In the genomic region with DNA sequence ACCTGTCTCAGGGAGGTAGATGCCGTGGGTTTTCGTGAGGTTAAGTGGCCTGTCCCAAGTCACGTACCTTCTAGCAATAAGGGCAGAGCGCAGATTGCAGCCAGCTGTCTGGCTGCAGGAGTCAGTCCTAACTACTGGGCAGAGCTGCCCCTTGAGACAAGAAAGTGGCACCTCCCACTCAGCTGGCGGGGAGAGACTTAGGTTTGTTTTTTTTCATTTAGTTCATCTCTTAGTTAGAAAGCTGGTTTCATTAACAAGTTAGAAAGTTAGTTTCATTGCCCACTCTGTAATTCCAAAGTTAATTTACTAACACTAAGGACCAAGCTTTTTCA, we compare ENCODE assay signal across 17 cellular contexts.
DNase-seq lines count a peak whose midpoint lies in the region; ATAC-seq, FAIRE-seq and TF ChIP-seq lines count a peak whose summit lies in the region.
"Had no signal": no experiment of that assay in that cellular context is flagged by ENCODE, and none has a peak within 500 bp of the region (broad histone marks: within the 10 kb centered on the region; RNA-seq: fewer than 3 reads in every experiment).

No MANE protein-coding gene starts in this region.

- no peaks in the 10 kb centered on the region for H3K36me3 ChIP-seq in brain microvascular endothelial cell (replicated peaks)
- H3K36me3 ChIP-seq: HAP-1 had no signal

- no peaks in the 10 kb centered on the region for H3K9me3 Mint-ChIP-seq in activated CD4-positive, alpha-beta T cell treated with anti-CD3 and anti-CD28 coated beads for 36 hours (ENCODE audit: low read depth)
- H3K9me3 Mint-ChIP-seq: activated naive CD4-positive, alpha-beta T cell treated with anti-CD3 and anti-CD28 coated beads, Interleukin-2, amount 10 ng/mL, durations not matched to agents 7 days and 5 days had no signal

- peaks cover 22% of the 10 kb centered on the region for H3K27me3 Mint-ChIP-seq in activated CD4-positive, alpha-beta T cell treated with anti-CD3 and anti-CD28 coated beads for 36 hours

- ATAC-seq in left cardiac atrium (peak; percentile 6 to 42), Right ventricle myocardium superior (ENCODE audit: poor library complexity) (no peak)
- ATAC-seq in activated CD4-positive, alpha-beta T cell treated with anti-CD3 and anti-CD28 coated beads for 36 hours, result no peak
- ATAC-seq: activated CD8-positive, alpha-beta memory T cell treated with anti-CD3 and anti-CD28 coated beads, Interleukin-2, amount 10 ng/mL, durations not matched to agents 7 days and 5 days; K562; left colon had no signal

- H3K4me3 ChIP-seq in brain microvascular endothelial cell (ENCODE audit: low read depth, low read length), result no peak overlapping the region
- H3K4me3 ChIP-seq: HAP-1, K562 had no signal

- peak overlapping the region; percentile 82 for H3K27ac ChIP-seq in brain microvascular endothelial cell

- TF ChIP-seq CTCF in brain microvascular endothelial cell (IDR thresholded peaks at IDR 0.05; ENCODE audit: low read depth, low read length, missing control alignments), result no peak

- in situ Hi-C loops in brain microvascular endothelial cell (cut with HindIII; ENCODE audit: low pct_ligation_motif_present, low sequenced_read_pairs), result no loop called here

- POLR2A ChIA-PET in activated CD4-positive, alpha-beta T cell treated with anti-CD3 and anti-CD28 coated beads for 36 hours (lab: Charles Lee), result no interaction called here

- H3K27ac Mint-ChIP-seq in activated CD4-positive, alpha-beta T cell treated with anti-CD3 and anti-CD28 coated beads for 36 hours, result no peak overlapping the region
- H3K27ac Mint-ChIP-seq: activated CD8-positive, alpha-beta memory T cell treated with anti-CD3 and anti-CD28 coated beads, Interleukin-2, amount 10 ng/mL, durations not matched to agents 7 days and 5 days; activated naive CD4-positive, alpha-beta T cell treated with anti-CD3 and anti-CD28 coated beads, Interleukin-2, amount 10 ng/mL, durations not matched to agents 7 days and 5 days had no signal

- peak; percentile 87 for FAIRE-seq in urothelium cell line (lab: Jason Lieb, UNC)
- FAIRE-seq: D721Med, endothelial cell of umbilical vein, K562 had no signal

- CTCF ChIA-PET in activated CD4-positive, alpha-beta T cell treated with anti-CD3 and anti-CD28 coated beads for 36 hours (lab: Charles Lee), result interaction anchor here (0.7 to 0.8 kb wide), 2 partner anchors 18 to 1054 kb away, joined by 3 read pairs; no protein-coding TSS in a partner anchor

- no peak overlapping the region for H3K4me3 Mint-ChIP-seq in activated CD4-positive, alpha-beta T cell treated with anti-CD3 and anti-CD28 coated beads for 36 hours
- H3K4me3 Mint-ChIP-seq: activated CD8-positive, alpha-beta memory T cell treated with anti-CD3 and anti-CD28 coated beads, Interleukin-2, amount 10 ng/mL, durations not matched to agents 7 days and 5 days; activated naive CD4-positive, alpha-beta T cell treated with anti-CD3 and anti-CD28 coated beads, Interleukin-2, amount 10 ng/mL, durations not matched to agents 7 days and 5 days had no signal

- intact Hi-C loops in left cardiac atrium (cut with DNase I) (no loop called here), Right ventricle myocardium superior (cut with DNase I) (no loop called here)
- intact Hi-C loops in activated CD4-positive, alpha-beta T cell treated with anti-CD3 and anti-CD28 coated beads for 36 hours (cut with DNase I, micrococcal nuclease), result no loop called here

- DNase-seq in left cardiac atrium (no peak), Right ventricle myocardium superior (no peak), brain microvascular endothelial cell (no peak), myocyte (ENCODE audit: low read depth) (peak; percentile 52), urothelium cell line (ENCODE audit: low spot score) (no peak), cerebellum (ENCODE audit: low spot score) (no peak)
- no peak for DNase-seq in activated CD4-positive, CD25-positive, alpha-beta regulatory T cell treated with anti-CD3 and anti-CD28 coated beads, Interleukin-2, amount 50 U/mL, for 72 hours
- DNase-seq in activated CD4-positive, alpha-beta T cell treated with anti-CD3 and anti-CD28 coated beads for 36 hours, result no peak
- DNase-seq: activated CD8-positive, alpha-beta memory T cell treated with anti-CD3 and anti-CD28 coated beads, Interleukin-2, amount 10 ng/mL, durations not matched to agents 7 days and 5 days; activated naive CD4-positive, alpha-beta T cell treated with anti-CD3 and anti-CD28 coated beads, Interleukin-2, amount 10 ng/mL, durations not matched to agents 7 days and 5 days; caudate nucleus; left colon; NCI-H1694 treated with DMSO at 0.1 percent for 48 hours had no signal

- H3K27me3 ChIP-seq in brain microvascular endothelial cell (replicated peaks), result no peaks in the 10 kb centered on the region

- H3K4me1 Mint-ChIP-seq in activated CD4-positive, alpha-beta T cell treated with anti-CD3 and anti-CD28 coated beads for 36 hours, result no peaks in the 10 kb centered on the region
- H3K4me1 Mint-ChIP-seq: activated CD8-positive, alpha-beta memory T cell treated with anti-CD3 and anti-CD28 coated beads, Interleukin-2, amount 10 ng/mL, durations not matched to agents 7 days and 5 days; activated naive CD4-positive, alpha-beta T cell treated with anti-CD3 and anti-CD28 coated beads, Interleukin-2, amount 10 ng/mL, durations not matched to agents 7 days and 5 days had no signal

- H3K36me3 Mint-ChIP-seq in activated CD4-positive, alpha-beta T cell treated with anti-CD3 and anti-CD28 coated beads for 36 hours (ENCODE audit: low read depth), result no peaks in the 10 kb centered on the region
- H3K36me3 Mint-ChIP-seq: activated CD8-positive, alpha-beta memory T cell treated with anti-CD3 and anti-CD28 coated beads, Interleukin-2, amount 10 ng/mL, durations not matched to agents 7 days and 5 days; activated naive CD4-positive, alpha-beta T cell treated with anti-CD3 and anti-CD28 coated beads, Interleukin-2, amount 10 ng/mL, durations not matched to agents 7 days and 5 days had no signal

Comparison
In these comparisons a context has a peak if more than half of its experiments do, and no peak if none do; other contexts are left out.
1. ATAC-seq: peak in left cardiac atrium (2 of 2); none in Right ventricle myocardium superior (single experiment) and activated CD4-positive, alpha-beta T cell treated with anti-CD3 and anti-CD28 coated beads for 36 hours (single experiment).